ENCODE assay signal across 8 cellular contexts in the genomic region with DNA sequence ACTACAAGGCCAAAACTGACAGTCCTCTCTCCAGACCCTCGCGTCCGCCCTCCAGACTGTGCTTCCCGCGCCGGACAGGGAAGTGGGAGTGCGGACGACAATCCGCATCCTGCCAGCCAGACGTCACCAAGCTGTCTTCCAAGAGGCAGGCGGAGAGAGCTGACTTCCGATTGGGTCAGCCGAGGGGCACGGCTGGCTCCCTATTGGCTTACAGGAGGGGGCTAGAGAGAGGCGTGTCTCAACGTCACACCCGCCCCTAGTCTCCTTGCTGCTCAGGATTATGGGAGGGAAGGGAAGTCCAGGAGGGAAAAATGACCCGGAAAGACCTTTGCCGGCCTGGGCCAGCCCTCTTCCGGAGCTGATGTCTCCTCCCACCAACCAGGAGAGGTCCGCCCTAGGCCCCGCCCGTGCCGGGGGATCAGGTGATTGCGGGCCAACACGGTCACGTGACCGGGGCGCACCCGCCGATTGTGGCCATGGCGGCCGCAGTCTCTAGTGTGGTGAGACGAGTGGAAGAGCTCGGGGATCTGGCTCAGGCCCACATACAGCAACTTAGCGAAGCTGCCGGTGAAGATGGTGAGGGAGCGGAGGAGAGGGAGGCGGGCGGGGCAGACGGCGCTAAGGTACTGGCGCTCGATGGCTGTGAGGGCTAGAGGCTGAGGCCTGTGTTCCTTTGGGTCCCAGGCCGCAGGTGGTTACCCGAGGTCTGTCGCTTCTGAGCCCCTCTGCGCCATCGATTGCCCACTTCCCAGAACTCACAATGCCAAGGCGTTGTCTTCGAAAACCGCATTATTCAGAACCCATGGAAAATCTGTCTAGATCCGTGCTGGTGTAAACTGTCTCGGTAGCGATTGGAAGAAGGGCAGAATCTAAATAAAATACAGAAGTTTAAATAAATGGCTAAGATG. TPM values are rescaled to one million over a fixed set of nuclear protein-coding genes. Genes with fewer than 3 reads are reported as not detected.
A peak's percentile ranks its signal among the peaks of the same experiment; 100 is the strongest.
DNase-seq lines count a peak whose midpoint lies in the region; ATAC-seq and TF ChIP-seq lines count a peak whose summit lies in the region.

A gene with protein sequence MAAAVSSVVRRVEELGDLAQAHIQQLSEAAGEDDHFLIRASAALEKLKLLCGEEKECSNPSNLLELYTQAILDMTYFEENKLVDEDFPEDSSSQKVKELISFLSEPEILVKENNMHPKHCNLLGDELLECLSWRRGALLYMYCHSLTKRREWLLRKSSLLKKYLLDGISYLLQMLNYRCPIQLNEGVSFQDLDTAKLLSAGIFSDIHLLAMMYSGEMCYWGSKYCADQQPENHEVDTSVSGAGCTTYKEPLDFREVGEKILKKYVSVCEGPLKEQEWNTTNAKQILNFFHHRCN (plus strand): TSS at position 453 of the 908 bp plus-strand sequence. CDS start 24 bp downstream, at position 477.

- peak; percentile 87 to 95 (median 87) for ATAC-seq in natural killer cell

- peaks cover 22 to 31% of the 10 kb centered on the region in 2 donors for H3K4me1 Mint-ChIP-seq in natural killer cell

- H3K27ac Mint-ChIP-seq in natural killer cell, result peak within 1 kb of the TSS; percentile 99

- no peaks in the 10 kb centered on the region for H3K36me3 ChIP-seq in H7 (replicated peaks; ENCODE audit: control insufficient read depth, insufficient read depth, low read length)

- intact Hi-C loops in natural killer cell (cut with micrococcal nuclease), result loop anchor here (1.0 kb wide), 2 partner anchors 21 to 34 kb away; partner anchors contain the start of genes FBXO4 and OXCT1

- peak within 1 kb of the TSS; percentile 92 for H3K4me3 ChIP-seq in H7 (ENCODE audit: insufficient read depth, low read depth, low read length)

- no peaks in the 10 kb centered on the region for H3K36me3 Mint-ChIP-seq in natural killer cell

- no peaks in the 10 kb centered on the region for H3K9me3 Mint-ChIP-seq in natural killer cell

- no peak for TF ChIP-seq CTCF in natural killer cell (IDR thresholded peaks at IDR 0.05)

- H3K27me3 ChIP-seq in H7 (ENCODE audit: control insufficient read depth, insufficient read depth, low read length), result no peaks in the 10 kb centered on the region

- DNase-seq in ELF-1 (ENCODE audit: low read depth, low spot score) (peak; percentile 100), H7 (peak; percentile 92), M059J (ENCODE audit: low read depth) (peak; percentile 100), SHP77 (lab: John Stamatoyannopoulos, UW) (peak; percentile 100), fibroblast of peridontal ligament (ENCODE audit: extremely low read depth) (peak; percentile 100), natural killer cell (peak; percentile 96)
- peak; percentile 98 for DNase-seq in activated effector memory CD4-positive, alpha-beta T cell treated with Interleukin-2 at 50 U/mL for 16 hours
- peak; percentile 96 for DNase-seq in stimulated activated naive CD4-positive, alpha-beta T cell treated with Interleukin-2 at 50 U/mL for 16 hours (lab: John Stamatoyannopoulos, UW)

- peak within 1 kb of the TSS; percentile 98 for H3K4me3 Mint-ChIP-seq in natural killer cell

- peaks cover 6 to 11% of the 10 kb centered on the region in 2 donors for H3K27me3 Mint-ChIP-seq in natural killer cell (ENCODE audit: low read depth in 2 of 2)

RNA-seq across cellular contexts. Expression of the gene that starts here (rescaled TPM):
- total RNA-seq in H7 (2014; rRNA removed; shearing (Covaris generic)), result 16.8 and 17.6 TPM in 2 replicates
- 21.9 and 23.8 TPM in 2 replicates for total RNA-seq in M059J (2014; rRNA removed; shearing (Covaris generic))
- total RNA-seq in natural killer cell, result 10 to 100 TPM in 2 of 3 donors, 1 to 10 TPM in 1; 9.9 to 18.1 (median 14.2) TPM

Comparison
In these comparisons a context has a peak if more than half of its experiments do, and no peak if none do; other contexts are left out.
1. Peak in every context shown above with its lines: DNase-seq, ATAC-seq and H3K4me3 ChIP-seq.